Comparison of ENCODE assay signal across 3 cellular contexts in the genomic region with DNA sequence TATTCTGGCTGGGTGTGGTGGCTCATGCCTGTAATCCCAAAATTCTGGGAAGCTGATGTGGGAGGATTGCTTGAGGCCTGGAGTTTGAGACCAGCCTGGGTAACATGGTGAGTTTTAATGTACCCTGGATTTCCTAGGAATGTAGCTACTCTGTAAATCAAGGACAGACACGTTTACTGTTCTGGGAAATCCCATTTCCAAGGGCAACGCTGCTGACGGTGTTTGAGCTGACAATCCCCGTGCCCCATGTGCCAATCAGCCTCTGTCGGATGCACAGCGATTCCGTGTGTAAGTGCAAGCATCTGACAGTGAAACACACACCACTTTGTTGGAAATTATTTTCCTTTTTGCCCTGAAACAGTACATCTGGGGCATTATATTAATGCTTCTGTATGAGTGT.
TF ChIP-seq lines count a peak whose summit lies in the region.

No MANE protein-coding gene starts in this region.

TF ChIP-seq in IMR-90, 13 proteins besides CTCF, POLR2A, EP300 and RAD21:
- TF ChIP-seq BHLHE40 (IDR thresholded peaks at IDR 0.05; ENCODE audit: low read depth, low read length) (no peak), NFE2L2 (IDR thresholded peaks at IDR 0.05; ENCODE audit: low read depth, low read length) (no peak), FOS (IDR thresholded peaks at IDR 0.05; ENCODE audit: low read depth, low read length) (no peak), MXI1 (IDR thresholded peaks at IDR 0.05; ENCODE audit: borderline replicate concordance, low read depth, low read length) (no peak), RFX5 (IDR thresholded peaks at IDR 0.05; ENCODE audit: low read depth, low read length) (no peak), CHD1 (IDR thresholded peaks at IDR 0.05; ENCODE audit: low read depth, low read length) (no peak)

TF ChIP-seq in GM12878, 131 proteins besides CTCF, POLR2A, EP300 and RAD21:
- no peak for TF ChIP-seq ZNF384 (IDR thresholded peaks at IDR 0.05; ENCODE audit: borderline replicate concordance, low read depth, low read length)

TF ChIP-seq in neural cell, 6 proteins besides CTCF, POLR2A, EP300 and RAD21:
- TF ChIP-seq SMC3 (conservative IDR thresholded peaks at IDR 0.05; ENCODE audit: poor library complexity) (no peak), MXI1 (conservative IDR thresholded peaks at IDR 0.05; ENCODE audit: poor library complexity, severe bottlenecking) (peak; percentile 19), POLR2AphosphoS5 (IDR thresholded peaks at IDR 0.05) (peak; percentile 58), EZH2 (IDR thresholded peaks at IDR 0.05; ENCODE audit: borderline replicate concordance, insufficient read depth, low read length, poor library complexity, severe bottlenecking) (no peak), TAF1 (IDR thresholded peaks at IDR 0.05; ENCODE audit: low read depth) (no peak)
- TF ChIP-seq, protein P1, sequence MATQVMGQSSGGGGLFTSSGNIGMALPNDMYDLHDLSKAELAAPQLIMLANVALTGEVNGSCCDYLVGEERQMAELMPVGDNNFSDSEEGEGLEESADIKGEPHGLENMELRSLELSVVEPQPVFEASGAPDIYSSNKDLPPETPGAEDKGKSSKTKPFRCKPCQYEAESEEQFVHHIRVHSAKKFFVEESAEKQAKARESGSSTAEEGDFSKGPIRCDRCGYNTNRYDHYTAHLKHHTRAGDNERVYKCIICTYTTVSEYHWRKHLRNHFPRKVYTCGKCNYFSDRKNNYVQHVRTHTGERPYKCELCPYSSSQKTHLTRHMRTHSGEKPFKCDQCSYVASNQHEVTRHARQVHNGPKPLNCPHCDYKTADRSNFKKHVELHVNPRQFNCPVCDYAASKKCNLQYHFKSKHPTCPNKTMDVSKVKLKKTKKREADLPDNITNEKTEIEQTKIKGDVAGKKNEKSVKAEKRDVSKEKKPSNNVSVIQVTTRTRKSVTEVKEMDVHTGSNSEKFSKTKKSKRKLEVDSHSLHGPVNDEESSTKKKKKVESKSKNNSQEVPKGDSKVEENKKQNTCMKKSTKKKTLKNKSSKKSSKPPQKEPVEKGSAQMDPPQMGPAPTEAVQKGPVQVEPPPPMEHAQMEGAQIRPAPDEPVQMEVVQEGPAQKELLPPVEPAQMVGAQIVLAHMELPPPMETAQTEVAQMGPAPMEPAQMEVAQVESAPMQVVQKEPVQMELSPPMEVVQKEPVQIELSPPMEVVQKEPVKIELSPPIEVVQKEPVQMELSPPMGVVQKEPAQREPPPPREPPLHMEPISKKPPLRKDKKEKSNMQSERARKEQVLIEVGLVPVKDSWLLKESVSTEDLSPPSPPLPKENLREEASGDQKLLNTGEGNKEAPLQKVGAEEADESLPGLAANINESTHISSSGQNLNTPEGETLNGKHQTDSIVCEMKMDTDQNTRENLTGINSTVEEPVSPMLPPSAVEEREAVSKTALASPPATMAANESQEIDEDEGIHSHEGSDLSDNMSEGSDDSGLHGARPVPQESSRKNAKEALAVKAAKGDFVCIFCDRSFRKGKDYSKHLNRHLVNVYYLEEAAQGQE (IDR thresholded peaks at IDR 0.05; ENCODE audit: borderline replicate concordance), result no peak
